In genomic region chr17:2283302-2283701, GRCh38 we compare ENCODE assay signal across 1 cellular context.
A peak's percentile ranks its signal among the peaks of the same experiment; 100 is the strongest.
TF ChIP-seq lines count a peak whose summit lies in the region.

No MANE protein-coding gene starts in this region.

TF ChIP-seq in A549, 52 proteins besides CTCF, POLR2A, EP300 and RAD21:
- TF ChIP-seq ZFP36 (IDR thresholded peaks at IDR 0.05; ENCODE audit: borderline replicate concordance, partially characterized antibody) (no peak), FOSL2 (IDR thresholded peaks at IDR 0.05) (no peak), FOSL2 (CRISPR knock-in tag; IDR thresholded peaks at IDR 0.05) (0 out of 2 replicates have a peak, but pooled peaks have one; percentile 3)
